ENCODE assay signal across 10 cellular contexts in genomic region chr10:74425602-74426001, GRCh38.
"Had no signal": no experiment of that assay in that cellular context is flagged by ENCODE, and none has a peak within 500 bp of the region (broad histone marks: within the 10 kb centered on the region; RNA-seq: fewer than 3 reads in every experiment).

No MANE protein-coding gene starts in this region.

- H3K4me2 ChIP-seq: GM23338 had no signal

- ATAC-seq: GM23338, HCT116 had no signal

- FAIRE-seq: H1 had no signal

- H3K4me3 Mint-ChIP-seq: GM23338, H9, HFFc6 had no signal

- H3K9me3 Mint-ChIP-seq: HFFc6 had no signal

- H3K4me3 ChIP-seq: GM23248, GM23338, HAP-1 had no signal

- H3K36me3 ChIP-seq: HAP-1 had no signal

- DNase-seq: GM23248, GOT3, H7, H9, HCEC 1CT, HFFc6 had no signal

- H3K9me3 ChIP-seq: HAP-1 had no signal

- H3K27ac ChIP-seq: GM23248 had no signal

- H3K27ac Mint-ChIP-seq: GM23338, H9, HFFc6 had no signal

- H3K9ac ChIP-seq: GM23248 had no signal

- H2AFZ ChIP-seq: GM23248, GM23338 had no signal
